Comparison of ENCODE assay signal across 1 cellular context in the genomic region with DNA sequence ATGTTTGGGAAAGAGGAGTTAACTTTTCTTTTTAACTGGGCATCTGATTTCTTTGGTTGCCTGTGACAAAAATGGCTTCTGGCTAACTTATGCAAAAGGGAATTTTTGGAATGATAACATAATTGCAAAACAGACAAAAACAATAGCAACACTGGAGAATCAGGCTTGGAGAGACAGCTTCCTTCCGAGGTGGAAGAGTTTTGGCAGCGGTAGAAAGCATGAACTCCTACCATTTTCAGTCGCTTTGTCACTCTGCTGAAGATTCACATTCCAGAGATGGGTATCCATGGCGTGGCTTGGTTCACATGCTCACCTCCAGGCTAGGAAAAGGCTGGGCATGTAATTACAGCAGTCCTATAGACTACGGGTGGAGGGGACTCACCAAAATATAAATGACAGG.
TF ChIP-seq lines count a peak whose summit lies in the region.

No MANE protein-coding gene starts in this region.

TF ChIP-seq in K562, 482 proteins besides CTCF, POLR2A, EP300 and RAD21:
- TF ChIP-seq, protein P1, sequence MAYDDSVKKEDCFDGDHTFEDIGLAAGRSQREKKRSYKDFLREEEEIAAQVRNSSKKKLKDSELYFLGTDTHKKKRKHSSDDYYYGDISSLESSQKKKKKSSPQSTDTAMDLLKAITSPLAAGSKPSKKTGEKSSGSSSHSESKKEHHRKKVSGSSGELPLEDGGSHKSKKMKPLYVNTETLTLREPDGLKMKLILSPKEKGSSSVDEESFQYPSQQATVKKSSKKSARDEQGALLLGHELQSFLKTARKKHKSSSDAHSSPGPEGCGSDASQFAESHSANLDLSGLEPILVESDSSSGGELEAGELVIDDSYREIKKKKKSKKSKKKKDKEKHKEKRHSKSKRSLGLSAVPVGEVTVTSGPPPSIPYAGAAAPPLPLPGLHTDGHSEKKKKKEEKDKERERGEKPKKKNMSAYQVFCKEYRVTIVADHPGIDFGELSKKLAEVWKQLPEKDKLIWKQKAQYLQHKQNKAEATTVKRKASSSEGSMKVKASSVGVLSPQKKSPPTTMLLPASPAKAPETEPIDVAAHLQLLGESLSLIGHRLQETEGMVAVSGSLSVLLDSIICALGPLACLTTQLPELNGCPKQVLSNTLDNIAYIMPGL (CRISPR knock-in tag; IDR thresholded peaks at IDR 0.05) = no peak
- TF ChIP-seq, protein P2, sequence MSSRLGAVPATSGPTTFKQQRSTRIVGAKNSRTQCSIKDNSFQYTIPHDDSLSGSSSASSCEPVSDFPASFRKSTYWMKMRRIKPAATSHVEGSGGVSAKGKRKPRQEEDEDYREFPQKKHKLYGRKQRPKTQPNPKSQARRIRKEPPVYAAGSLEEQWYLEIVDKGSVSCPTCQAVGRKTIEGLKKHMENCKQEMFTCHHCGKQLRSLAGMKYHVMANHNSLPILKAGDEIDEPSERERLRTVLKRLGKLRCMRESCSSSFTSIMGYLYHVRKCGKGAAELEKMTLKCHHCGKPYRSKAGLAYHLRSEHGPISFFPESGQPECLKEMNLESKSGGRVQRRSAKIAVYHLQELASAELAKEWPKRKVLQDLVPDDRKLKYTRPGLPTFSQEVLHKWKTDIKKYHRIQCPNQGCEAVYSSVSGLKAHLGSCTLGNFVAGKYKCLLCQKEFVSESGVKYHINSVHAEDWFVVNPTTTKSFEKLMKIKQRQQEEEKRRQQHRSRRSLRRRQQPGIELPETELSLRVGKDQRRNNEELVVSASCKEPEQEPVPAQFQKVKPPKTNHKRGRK (tag; IDR thresholded peaks at IDR 0.05) = 0 out of 2 replicates have a peak, but pooled peaks have one; percentile 1
- TF ChIP-seq PTBP1 (IDR thresholded peaks at IDR 0.05; ENCODE audit: low read depth, low read length) (no peak), RB1 (IDR thresholded peaks at IDR 0.05; ENCODE audit: low read depth) (no peak)
